In the genomic region with DNA sequence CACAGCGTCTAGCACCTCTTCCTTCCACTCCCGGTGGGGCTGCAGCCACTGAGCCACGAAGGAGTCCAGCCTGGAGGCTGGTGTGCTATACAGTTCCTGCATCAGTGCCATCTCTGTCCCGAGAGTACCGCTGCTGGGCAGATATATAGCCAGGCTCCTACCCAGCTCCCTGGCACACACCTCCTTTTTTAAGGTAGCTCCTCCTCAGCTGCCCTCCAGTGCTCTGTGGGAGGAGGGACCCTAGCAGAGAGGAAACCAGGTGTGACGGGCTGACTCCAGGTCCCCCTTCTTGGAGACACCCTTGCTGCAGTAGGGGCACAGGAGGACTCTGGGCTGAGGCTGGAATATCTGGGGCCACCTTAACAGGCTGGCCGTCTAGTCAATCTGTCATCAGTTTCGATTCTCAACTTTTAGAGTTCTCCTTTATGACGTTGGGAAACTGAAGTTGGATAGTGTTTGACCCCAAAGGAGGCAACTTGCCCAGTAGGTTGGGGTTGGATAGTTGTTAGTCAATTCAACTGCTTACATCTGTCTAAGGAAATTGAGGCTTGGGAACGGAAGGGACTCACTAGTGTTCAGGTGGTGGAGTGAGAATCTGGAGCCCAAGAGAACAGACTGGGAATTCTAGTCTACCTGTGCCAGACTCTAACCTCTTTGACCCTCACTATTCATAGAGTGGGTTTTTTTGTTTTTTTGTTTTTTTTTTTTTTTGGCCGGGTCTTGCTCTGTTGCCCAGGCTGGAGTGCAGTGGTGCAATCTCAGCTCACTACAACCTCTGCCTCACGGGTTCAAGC, we compare ENCODE assay signal across 8 cellular contexts. TPM values are rescaled to one million over a fixed set of nuclear protein-coding genes. Genes with fewer than 3 reads are reported as not detected.
DNase-seq lines count a peak whose midpoint lies in the region; ATAC-seq and TF ChIP-seq lines count a peak whose summit lies in the region.

A gene with protein sequence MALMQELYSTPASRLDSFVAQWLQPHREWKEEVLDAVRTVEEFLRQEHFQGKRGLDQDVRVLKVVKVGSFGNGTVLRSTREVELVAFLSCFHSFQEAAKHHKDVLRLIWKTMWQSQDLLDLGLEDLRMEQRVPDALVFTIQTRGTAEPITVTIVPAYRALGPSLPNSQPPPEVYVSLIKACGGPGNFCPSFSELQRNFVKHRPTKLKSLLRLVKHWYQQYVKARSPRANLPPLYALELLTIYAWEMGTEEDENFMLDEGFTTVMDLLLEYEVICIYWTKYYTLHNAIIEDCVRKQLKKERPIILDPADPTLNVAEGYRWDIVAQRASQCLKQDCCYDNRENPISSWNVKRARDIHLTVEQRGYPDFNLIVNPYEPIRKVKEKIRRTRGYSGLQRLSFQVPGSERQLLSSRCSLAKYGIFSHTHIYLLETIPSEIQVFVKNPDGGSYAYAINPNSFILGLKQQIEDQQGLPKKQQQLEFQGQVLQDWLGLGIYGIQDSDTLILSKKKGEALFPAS (minus strand): TSS at position 386 of the 794 bp plus-strand sequence. CDS start 275 bp downstream, at position 111.

- H3K27ac Mint-ChIP-seq in stimulated activated memory B cell treated with anti-CD40 and anti-IgM and Interleukin-4, amounts not matched to agents 10 μg/mL and 1 μg/mL and 100 μg/mL, for 72 hours = peak within 1 kb of the TSS; percentile 80

- H3K4me1 Mint-ChIP-seq in stimulated activated memory B cell treated with anti-CD40 and anti-IgM and Interleukin-4, amounts not matched to agents 10 μg/mL and 1 μg/mL and 100 μg/mL, for 72 hours = peaks cover 21% of the 10 kb centered on the region

- H3K9me3 Mint-ChIP-seq in stimulated activated memory B cell treated with anti-CD40 and anti-IgM and Interleukin-4, amounts not matched to agents 10 μg/mL and 1 μg/mL and 100 μg/mL, for 72 hours = no peaks in the 10 kb centered on the region

- TF ChIP-seq POLR2A in GM18505 (IDR thresholded peaks at IDR 0.05; ENCODE audit: borderline replicate concordance, extremely low read depth, insufficient read depth, insufficient read length) (peak; percentile 84), Raji (IDR thresholded peaks at IDR 0.05; ENCODE audit: insufficient read depth, low read depth, low read length) (peak; percentile 42; the same call in 1 of the 2 replicates)

- H3K27me3 Mint-ChIP-seq in stimulated activated memory B cell treated with anti-CD40 and anti-IgM and Interleukin-4, amounts not matched to agents 10 μg/mL and 1 μg/mL and 100 μg/mL, for 72 hours = peaks cover 64% of the 10 kb centered on the region

- DNase-seq in amniotic epithelial cell (ENCODE audit: low read depth) (peak; percentile 70), left lobe of liver (ENCODE audit: low spot score) (peak; percentile 84), NCI-H446 treated with DMSO at 0.1 percent for 48 hours (lab: John Stamatoyannopoulos, UW) (no peak)

- peak within 1 kb of the TSS; percentile 87 for H3K4me3 Mint-ChIP-seq in stimulated activated memory B cell treated with anti-CD40 and anti-IgM and Interleukin-4, amounts not matched to agents 10 μg/mL and 1 μg/mL and 100 μg/mL, for 72 hours

- no peaks in the 10 kb centered on the region for H3K36me3 Mint-ChIP-seq in stimulated activated memory B cell treated with anti-CD40 and anti-IgM and Interleukin-4, amounts not matched to agents 10 μg/mL and 1 μg/mL and 100 μg/mL, for 72 hours

- ATAC-seq in GM18505 (IDR thresholded peaks at IDR 0.05; ENCODE audit: unreplicated experiment) (no peak), HG02870 (IDR thresholded peaks at IDR 0.05; ENCODE audit: unreplicated experiment) (peak; percentile 45), left lobe of liver (peak; percentile 95), GM21576 (IDR thresholded peaks at IDR 0.05; ENCODE audit: unreplicated experiment) (no peak)
- ATAC-seq in stimulated activated memory B cell treated with anti-CD40 and anti-IgM and Interleukin-4, amounts not matched to agents 10 μg/mL and 1 μg/mL and 100 μg/mL, for 72 hours = peak; percentile 94

RNA-seq across cellular contexts. Expression of the gene that starts here (rescaled TPM):
- 2.5 TPM for total RNA-seq in left lobe of liver

Comparison
In these comparisons a context has a peak if more than half of its experiments do, and no peak if none do; other contexts are left out.
1. ATAC-seq: peak in HG02870 (single experiment), left lobe of liver (single experiment) and stimulated activated memory B cell treated with anti-CD40 and anti-IgM and Interleukin-4, amounts not matched to agents 10 μg/mL and 1 μg/mL and 100 μg/mL, for 72 hours (single experiment); none in GM18505 (single experiment) and GM21576 (single experiment).